In the genomic region with DNA sequence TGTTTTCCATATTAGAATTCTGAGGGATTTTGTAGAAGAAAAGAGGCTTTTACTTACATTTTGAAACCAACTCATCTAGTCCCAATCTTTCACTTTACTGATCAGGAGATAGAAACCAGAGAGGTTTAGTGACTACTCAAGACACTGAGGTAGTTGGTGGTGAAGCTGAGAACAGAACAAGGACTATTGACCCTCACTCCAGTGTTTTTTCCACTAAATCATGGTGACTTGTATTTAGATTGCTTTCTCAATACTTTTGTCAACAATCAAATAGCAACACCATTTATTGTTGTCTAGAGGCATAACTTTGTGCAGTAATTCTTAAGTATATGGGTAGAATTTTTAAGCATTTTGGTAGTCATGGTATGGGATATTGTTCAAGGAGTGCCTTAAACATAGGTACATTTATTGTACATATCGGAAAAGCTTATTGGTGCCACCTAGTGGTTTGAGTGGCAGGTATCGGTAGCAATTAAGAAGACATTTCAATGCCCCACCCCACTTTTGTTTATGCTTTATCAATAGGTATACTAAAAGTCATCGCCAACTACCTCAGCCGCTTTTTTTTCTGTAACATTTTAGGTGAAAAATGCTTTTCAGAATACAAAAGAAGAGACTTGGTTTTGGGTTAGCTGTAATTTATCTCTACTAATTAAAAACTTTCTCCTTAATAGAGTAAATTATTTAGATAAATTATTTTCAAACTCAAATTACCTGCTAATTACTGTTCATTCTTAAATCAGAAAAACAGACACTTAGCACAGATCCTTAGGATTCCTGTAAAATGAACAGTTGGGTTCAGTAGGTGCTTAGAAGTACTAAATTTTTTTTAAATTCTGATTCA, we compare ENCODE assay signal across 9 cellular contexts. TPM values are rescaled to one million over a fixed set of nuclear protein-coding genes. Genes with fewer than 3 reads are reported as not detected.
DNase-seq lines count a peak whose midpoint lies in the region; ATAC-seq, FAIRE-seq and TF ChIP-seq lines count a peak whose summit lies in the region.
"Had no signal": no experiment of that assay in that cellular context is flagged by ENCODE, and none has a peak within 500 bp of the region (broad histone marks: within the 10 kb centered on the region; RNA-seq: fewer than 3 reads in every experiment).

No MANE protein-coding gene starts in this region.

- peak; percentile 88 for FAIRE-seq in A204.1 (lab: Jason Lieb, UNC)

- TF ChIP-seq CTCF in LNCAP (IDR thresholded peaks at IDR 0.05) (peak; percentile 75), colonic mucosa (IDR thresholded peaks at IDR 0.05) (peak; percentile 64), mesothelial cell of epicardium (IDR thresholded peaks at IDR 0.05; ENCODE audit: unreplicated experiment) (peak; percentile 70)

- intact Hi-C loops in colonic mucosa (cut with DNase I), result loop anchor here (5.0 kb wide), 2 partner anchors 311 to 331 kb away; no protein-coding TSS in a partner anchor
- intact Hi-C loops in sciatic nerve (cut with DNase I), result no loop called here

- DNase-seq in GDM1 (lab: John Stamatoyannopoulos, UW) (peak; percentile 25), H7 (peak; percentile 22), OCI-M2 (lab: John Stamatoyannopoulos, UW; ENCODE audit: unreplicated experiment) (peak; percentile 7), colonic mucosa (peak; percentile 60), mesothelial cell of epicardium (ENCODE audit: low spot score in 2 of 2, unreplicated experiment in 2 of 2) (no peak), sciatic nerve (ENCODE audit: low spot score) (no peak)

- no peak for ATAC-seq in sciatic nerve
- ATAC-seq: naive thymus-derived CD8-positive, alpha-beta T cell had no signal

- H3K27ac Mint-ChIP-seq in mesothelial cell of epicardium, result no peak overlapping the region
- H3K27ac Mint-ChIP-seq: naive thymus-derived CD8-positive, alpha-beta T cell had no signal

- H3K36me3 Mint-ChIP-seq in mesothelial cell of epicardium, result no peaks in the 10 kb centered on the region
- H3K36me3 Mint-ChIP-seq: naive thymus-derived CD8-positive, alpha-beta T cell had no signal

- H3K4me1 Mint-ChIP-seq in mesothelial cell of epicardium, result peaks cover 3% of the 10 kb centered on the region
- H3K4me1 Mint-ChIP-seq: naive thymus-derived CD8-positive, alpha-beta T cell had no signal

- H3K36me3 ChIP-seq in H7 (replicated peaks; ENCODE audit: control insufficient read depth, insufficient read depth, low read length) (no peaks in the 10 kb centered on the region), colonic mucosa (no peaks in the 10 kb centered on the region)

- H3K9me3 Mint-ChIP-seq in mesothelial cell of epicardium, result peaks cover 11% of the 10 kb centered on the region
- H3K9me3 Mint-ChIP-seq: naive thymus-derived CD8-positive, alpha-beta T cell had no signal

- H3K27ac ChIP-seq in colonic mucosa, result no peak overlapping the region

- no peak overlapping the region for H3K9ac ChIP-seq in colonic mucosa (ENCODE audit: low read depth in 2 of 2, low read length in 2 of 2)

- no peaks in the 10 kb centered on the region for H3K4me1 ChIP-seq in colonic mucosa

- no peak overlapping the region for H3K4me3 ChIP-seq in H7 (ENCODE audit: insufficient read depth, low read depth, low read length)
- no peak overlapping the region for H3K4me3 ChIP-seq in colonic mucosa

- no peaks in the 10 kb centered on the region for H3K27me3 Mint-ChIP-seq in mesothelial cell of epicardium (ENCODE audit: low read depth)

- no peaks in the 10 kb centered on the region for H3K9me3 ChIP-seq in colonic mucosa

- H3K27me3 ChIP-seq in H7 (ENCODE audit: control insufficient read depth, insufficient read depth, low read length), result no peaks in the 10 kb centered on the region; the same call in 1 of the 2 replicates
- H3K27me3 ChIP-seq in colonic mucosa, result no peaks in the 10 kb centered on the region

- no peak overlapping the region for H3K4me3 Mint-ChIP-seq in mesothelial cell of epicardium
- H3K4me3 Mint-ChIP-seq: naive thymus-derived CD8-positive, alpha-beta T cell had no signal

RNA-seq across cellular contexts. Expression of a gene that starts 47.3 kb away (rescaled TPM):
- total RNA-seq in H7 (2014; rRNA removed; shearing (Covaris generic)), result 116 and 140 TPM in 2 replicates
- total RNA-seq in colonic mucosa (100 to 1,000 TPM; 135 to 211 TPM), mesothelial cell of epicardium (205 to 229 TPM (median 211 TPM) in 3 replicates), sciatic nerve (117 TPM)

Comparison
In these comparisons a context has a peak if more than half of its experiments do, and no peak if none do; other contexts are left out.
1. DNase-seq: peak in GDM1 (single experiment), H7 (single experiment), OCI-M2 (single experiment) and colonic mucosa (single experiment); none in mesothelial cell of epicardium (0 of 2) and sciatic nerve (single experiment).
2. Peak in every context shown above with its lines, with median percentiles within 50 percentile points of each other: CTCF ChIP-seq.